Comparison of ENCODE assay signal across 8 cellular contexts in the genomic region with DNA sequence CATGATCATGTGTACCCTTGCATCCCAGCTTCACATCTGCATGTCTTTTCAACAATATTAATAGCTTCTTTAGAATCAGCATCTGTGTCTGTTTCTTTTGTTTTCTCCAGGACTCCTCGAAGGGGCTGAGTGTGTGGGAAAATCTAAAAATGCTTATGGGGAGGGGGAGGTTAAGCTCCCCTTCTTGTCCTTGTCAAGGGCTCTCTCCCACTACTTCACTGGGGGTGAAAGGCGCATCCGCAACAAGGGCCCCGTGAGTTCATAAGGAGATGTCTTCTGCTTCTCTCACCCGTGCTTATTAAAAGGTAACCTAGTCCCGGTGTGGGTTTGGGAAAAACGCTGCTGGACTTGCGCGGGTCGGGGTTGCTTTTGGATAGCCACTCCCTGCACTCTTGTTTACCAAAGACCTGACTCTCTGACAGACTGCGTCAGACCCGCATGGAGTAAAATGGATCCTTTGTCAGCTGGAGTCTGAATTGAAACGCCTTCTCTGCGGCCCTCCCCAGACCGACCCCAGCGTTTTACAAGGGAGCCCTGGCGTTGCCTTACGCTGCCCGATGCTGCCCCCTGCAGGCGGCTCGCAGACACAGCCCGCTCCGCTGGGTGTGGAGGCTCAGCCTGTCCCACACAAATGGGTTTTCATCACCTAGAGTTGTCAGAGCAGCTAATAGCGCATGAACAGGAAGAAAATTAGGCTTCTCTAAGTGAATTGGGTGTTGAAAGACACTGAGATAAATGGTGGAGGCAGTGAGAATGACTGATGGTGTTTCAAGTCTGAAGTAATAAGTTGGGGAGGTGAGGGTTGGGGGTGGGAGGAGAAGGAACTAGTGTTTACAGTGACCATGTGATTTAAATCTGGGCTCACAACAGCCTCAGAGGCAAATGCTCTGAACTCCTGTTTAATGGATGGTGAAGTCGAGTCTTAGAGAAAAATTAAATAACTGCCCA. TPM values are rescaled to one million over a fixed set of nuclear protein-coding genes. Genes with fewer than 3 reads are reported as not detected.
DNase-seq lines count a peak whose midpoint lies in the region; ATAC-seq, FAIRE-seq and TF ChIP-seq lines count a peak whose summit lies in the region.

No MANE protein-coding gene starts in this region.

- DNase-seq in GM12892 (ENCODE audit: insufficient read length) (no peak), NCI-H187 (lab: John Stamatoyannopoulos, UW) (peak; percentile 92), T1000 (lab: John Stamatoyannopoulos, UW) (peak; percentile 86), astrocyte (ENCODE audit: low read depth) (peak; percentile 69), hippocampal formation (lab: John Stamatoyannopoulos, UW) (peak; percentile 91 to 93), sciatic nerve (ENCODE audit: low spot score) (peak; percentile 96)

- TF ChIP-seq CTCF in astrocyte (IDR thresholded peaks at IDR 0.05; ENCODE audit: insufficient read depth, low read depth, low read length), result peak; percentile 90

- peak overlapping the region; percentile 91 for H3K27ac Mint-ChIP-seq in astrocyte (ENCODE audit: unreplicated experiment)

- peak overlapping the region; percentile 80 for H2AFZ ChIP-seq in astrocyte (ENCODE audit: low read depth, low read length)

- peaks cover 9% of the 10 kb centered on the region for H3K9me3 Mint-ChIP-seq in astrocyte (ENCODE audit: unreplicated experiment)

- H3K79me2 ChIP-seq in astrocyte (ENCODE audit: insufficient read depth, low read length), result no peaks in the 10 kb centered on the region

- peak overlapping the region; percentile 79 for H3K9ac ChIP-seq in astrocyte (ENCODE audit: low read length)

- FAIRE-seq in GM12892 (lab: Jason Lieb, UNC) (peak; percentile 72), astrocyte (lab: Jason Lieb, UNC) (no peak)

- H3K36me3 Mint-ChIP-seq in astrocyte (ENCODE audit: low read depth, unreplicated experiment), result no peaks in the 10 kb centered on the region

- H3K27me3 Mint-ChIP-seq in astrocyte (ENCODE audit: low read depth, unreplicated experiment), result peaks cover 27% of the 10 kb centered on the region

- no peaks in the 10 kb centered on the region for H3K27me3 ChIP-seq in astrocyte (ENCODE audit: insufficient read depth, low read length)

- H4K20me1 ChIP-seq in astrocyte (ENCODE audit: insufficient read depth, low read length), result no peaks in the 10 kb centered on the region

- peak overlapping the region; percentile 74 for H3K27ac ChIP-seq in astrocyte (ENCODE audit: low read depth, low read length)

- peaks cover 4% of the 10 kb centered on the region for H3K9me3 ChIP-seq in astrocyte (ENCODE audit: insufficient read depth, low read depth, low read length)

- H3K4me1 Mint-ChIP-seq in astrocyte (ENCODE audit: low read depth, unreplicated experiment), result peaks cover 23% of the 10 kb centered on the region

- H3K4me3 Mint-ChIP-seq in astrocyte (ENCODE audit: unreplicated experiment), result peak overlapping the region; percentile 24

- ATAC-seq in HG02885 (IDR thresholded peaks at IDR 0.05; ENCODE audit: poor library complexity, unreplicated experiment) (peak; percentile 86), sciatic nerve (peak; percentile 98), GM18870 (IDR thresholded peaks at IDR 0.05; ENCODE audit: unreplicated experiment) (no peak)

- no peaks in the 10 kb centered on the region for H3K36me3 ChIP-seq in astrocyte (ENCODE audit: insufficient read depth, low read length)

- TF ChIP-seq POLR2A in GM12892 (IDR thresholded peaks at IDR 0.05; ENCODE audit: low read depth, low read length), result no peak

- peak overlapping the region; percentile 37 for H3K4me3 ChIP-seq in astrocyte (ENCODE audit: insufficient read depth, low read depth, low read length)

- intact Hi-C loops in sciatic nerve (cut with DNase I), result loop anchor here (5.0 kb wide), 2 partner anchors 55 to 260 kb away; partner anchors contain the start of gene IER5

- peak overlapping the region; percentile 90 for H3K4me2 ChIP-seq in astrocyte (ENCODE audit: low read length)

- peaks cover 30% of the 10 kb centered on the region for H3K4me1 ChIP-seq in astrocyte (ENCODE audit: insufficient read depth, low read length)

RNA-seq across cellular contexts. Expression of gene IER5, which starts 53.9 kb away (rescaled TPM):
- 33.4 TPM for polyA plus RNA-seq in GM12892 (2012; ENCODE audit: missing spikeins)
- total RNA-seq in astrocyte (23.2 and 28.3 TPM in 2 replicates), sciatic nerve (10.9 TPM)
